ENCODE assay signal across 1 cellular context in genomic region chr17:11980813-11981212, GRCh38.
TF ChIP-seq lines count a peak whose summit lies in the region.

No MANE protein-coding gene starts in this region.

TF ChIP-seq in GM23338, 12 proteins besides CTCF, POLR2A, EP300 and RAD21 (continued from another document):
- TF ChIP-seq STAT1 (IDR thresholded peaks at IDR 0.05; ENCODE audit: unreplicated experiment) (no peak), ETS1 (IDR thresholded peaks at IDR 0.05) (no peak), EZH2 (IDR thresholded peaks at IDR 0.05; ENCODE audit: low read depth, unreplicated experiment) (no peak), ZNF114 (CRISPR knock-in tag; IDR thresholded peaks at IDR 0.05) (no peak), NANOG (IDR thresholded peaks at IDR 0.05; ENCODE audit: borderline replicate concordance) (no peak), EZH2phosphoT487 (IDR thresholded peaks at IDR 0.05; ENCODE audit: unreplicated experiment) (no peak), REST (IDR thresholded peaks at IDR 0.05; ENCODE audit: unreplicated experiment) (no peak), JUNB (IDR thresholded peaks at IDR 0.05; ENCODE audit: unreplicated experiment) (no peak), POLR2AphosphoS5 (IDR thresholded peaks at IDR 0.05; ENCODE audit: low read depth) (no peak)
